In the genomic region with DNA sequence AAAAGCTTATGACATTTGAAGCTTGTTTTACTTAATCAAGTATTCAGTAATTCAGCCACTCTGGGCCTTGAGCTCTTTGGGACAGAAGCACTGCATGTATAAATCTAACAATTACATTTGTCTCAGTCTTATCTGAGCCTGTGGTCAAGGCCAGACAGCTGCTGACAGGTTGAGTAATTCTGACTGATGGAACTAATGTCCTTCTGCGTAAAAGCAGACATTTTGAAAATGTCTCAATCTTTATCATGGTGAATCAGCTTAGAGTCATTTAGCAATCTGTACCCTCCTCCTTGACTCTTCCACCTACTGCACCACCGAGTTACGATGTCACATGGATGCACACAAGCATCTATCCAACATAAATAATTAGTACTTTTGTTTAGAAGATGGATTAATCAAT, we compare ENCODE assay signal across 13 cellular contexts.
DNase-seq lines count a peak whose midpoint lies in the region; ATAC-seq, FAIRE-seq and TF ChIP-seq lines count a peak whose summit lies in the region.
"Had no signal": no experiment of that assay in that cellular context is flagged by ENCODE, and none has a peak within 500 bp of the region (broad histone marks: within the 10 kb centered on the region; RNA-seq: fewer than 3 reads in every experiment).

No MANE protein-coding gene starts in this region.

- POLR2A ChIA-PET in CD8-positive, alpha-beta memory T cell (lab: Charles Lee) = no interaction called here

- TF ChIP-seq CTCF in cardiac fibroblast (IDR thresholded peaks at IDR 0.05; ENCODE audit: low read depth, low read length) (no peak), nephron progenitor cell (IDR thresholded peaks at IDR 0.05) (no peak)

- TF ChIP-seq POLR2A in GM12891 (IDR thresholded peaks at IDR 0.05; ENCODE audit: low read depth, low read length) = no peak

- CTCF ChIA-PET in CD8-positive, alpha-beta memory T cell (lab: Charles Lee) = no interaction called here

- no peak for ATAC-seq in GM19397 (IDR thresholded peaks at IDR 0.05; ENCODE audit: unreplicated experiment)
- ATAC-seq in stimulated activated naive CD8-positive, alpha-beta T cell treated with anti-CD3 and anti-CD28 coated beads, Interleukin-15, amount 100 ng/mL, for 72 hours = no peak
- ATAC-seq: activated T-helper 17 cell treated with anti-CD3 and anti-CD28 coated beads, Interleukin-2, amount 50 U/mL, for 72 hours had no signal

- H3K27ac Mint-ChIP-seq in nephron progenitor cell = peak overlapping the region; percentile 51
- H3K27ac Mint-ChIP-seq in CD8-positive, alpha-beta memory T cell = no peak overlapping the region
- no peak overlapping the region for H3K27ac Mint-ChIP-seq in stimulated activated naive CD8-positive, alpha-beta T cell treated with anti-CD3 and anti-CD28 coated beads, Interleukin-15, amount 100 ng/mL, for 72 hours
- H3K27ac Mint-ChIP-seq: activated T-helper 17 cell treated with anti-CD3 and anti-CD28 coated beads, Interleukin-2, amount 50 U/mL, for 72 hours had no signal

- H3K27ac ChIP-seq in CD8-positive, alpha-beta memory T cell (ENCODE audit: low read depth, low read length) = no peak overlapping the region

- H3K27me3 ChIP-seq in CD8-positive, alpha-beta memory T cell (ENCODE audit: insufficient read depth, low read length, poor library complexity, severe bottlenecking) = no peaks in the 10 kb centered on the region

- no peak overlapping the region for H3K4me3 Mint-ChIP-seq in nephron progenitor cell
- H3K4me3 Mint-ChIP-seq in CD8-positive, alpha-beta memory T cell = no peak overlapping the region
- no peak overlapping the region for H3K4me3 Mint-ChIP-seq in stimulated activated naive CD8-positive, alpha-beta T cell treated with anti-CD3 and anti-CD28 coated beads, Interleukin-15, amount 100 ng/mL, for 72 hours
- H3K4me3 Mint-ChIP-seq: activated T-helper 17 cell treated with anti-CD3 and anti-CD28 coated beads, Interleukin-2, amount 50 U/mL, for 72 hours; WTC11 had no signal

- no peaks in the 10 kb centered on the region for H3K9me3 Mint-ChIP-seq in nephron progenitor cell
- no peaks in the 10 kb centered on the region for H3K9me3 Mint-ChIP-seq in CD8-positive, alpha-beta memory T cell
- no peaks in the 10 kb centered on the region for H3K9me3 Mint-ChIP-seq in stimulated activated naive CD8-positive, alpha-beta T cell treated with anti-CD3 and anti-CD28 coated beads, Interleukin-15, amount 100 ng/mL, for 72 hours
- H3K9me3 Mint-ChIP-seq: activated T-helper 17 cell treated with anti-CD3 and anti-CD28 coated beads, Interleukin-2, amount 50 U/mL, for 72 hours; WTC11 had no signal

- H3K27me3 Mint-ChIP-seq in nephron progenitor cell (ENCODE audit: low read depth, poor library complexity) = no peaks in the 10 kb centered on the region
- no peaks in the 10 kb centered on the region for H3K27me3 Mint-ChIP-seq in CD8-positive, alpha-beta memory T cell
- peaks cover 8% of the 10 kb centered on the region for H3K27me3 Mint-ChIP-seq in stimulated activated naive CD8-positive, alpha-beta T cell treated with anti-CD3 and anti-CD28 coated beads, Interleukin-15, amount 100 ng/mL, for 72 hours
- H3K27me3 Mint-ChIP-seq: activated T-helper 17 cell treated with anti-CD3 and anti-CD28 coated beads, Interleukin-2, amount 50 U/mL, for 72 hours had no signal

- H3K9me3 ChIP-seq in CD8-positive, alpha-beta memory T cell (ENCODE audit: low read length) = no peaks in the 10 kb centered on the region

- H3K36me3 ChIP-seq in CD8-positive, alpha-beta memory T cell (ENCODE audit: insufficient read depth, low read length) = no peaks in the 10 kb centered on the region

- peaks cover 11% of the 10 kb centered on the region for H3K36me3 Mint-ChIP-seq in nephron progenitor cell (ENCODE audit: low read depth)
- H3K36me3 Mint-ChIP-seq in CD8-positive, alpha-beta memory T cell = no peaks in the 10 kb centered on the region

- H3K4me3 ChIP-seq in cardiac fibroblast (replicated peaks in 1 of 2; ENCODE audit: low read depth in 2 of 2, low read length in 2 of 2) = no peak overlapping the region
- H3K4me3 ChIP-seq in CD8-positive, alpha-beta memory T cell (ENCODE audit: low read length) = no peak overlapping the region

- H3K4me1 Mint-ChIP-seq in nephron progenitor cell = peaks cover 18% of the 10 kb centered on the region
- H3K4me1 Mint-ChIP-seq in CD8-positive, alpha-beta memory T cell = no peaks in the 10 kb centered on the region
- no peaks in the 10 kb centered on the region for H3K4me1 Mint-ChIP-seq in stimulated activated naive CD8-positive, alpha-beta T cell treated with anti-CD3 and anti-CD28 coated beads, Interleukin-15, amount 100 ng/mL, for 72 hours
- H3K4me1 Mint-ChIP-seq: activated T-helper 17 cell treated with anti-CD3 and anti-CD28 coated beads, Interleukin-2, amount 50 U/mL, for 72 hours; WTC11 had no signal

- H3K4me1 ChIP-seq in CD8-positive, alpha-beta memory T cell (ENCODE audit: insufficient read depth, low read length) = no peaks in the 10 kb centered on the region

- no peak for FAIRE-seq in GM12891 (lab: Jason Lieb, UNC)

- peak; percentile 82 for DNase-seq in H4 (ENCODE audit: low spot score)
- DNase-seq in OCI-M1 (lab: John Stamatoyannopoulos, UW) = peak; percentile 95
- peak; percentile 90 to 95 for DNase-seq in cardiac fibroblast (ENCODE audit: low read depth in 2 of 2)
- no peak for DNase-seq in nephron progenitor cell
- no peak for DNase-seq in CD8-positive, alpha-beta memory T cell
- DNase-seq in stimulated activated naive CD8-positive, alpha-beta T cell treated with anti-CD3 and anti-CD28 coated beads, Interleukin-15, amount 100 ng/mL, for 72 hours = no peak
- DNase-seq in GM12891 (ENCODE audit: insufficient read length, low spot score) = no peak
- DNase-seq: DMS53, NCI-H510A treated with DMSO at 0.1 percent for 48 hours, occipital lobe had no signal

TF ChIP-seq in GM12891, 5 proteins besides CTCF, POLR2A, EP300 and RAD21:
- no peak for TF ChIP-seq TAF1 (IDR thresholded peaks at IDR 0.05; ENCODE audit: low read depth, low read length)
- TF ChIP-seq POLR2AphosphoS5 (IDR thresholded peaks at IDR 0.05; ENCODE audit: low read depth, low read length) = no peak
- no peak for TF ChIP-seq PAX5 (IDR thresholded peaks at IDR 0.05; ENCODE audit: insufficient read depth, low read length, severe bottlenecking)
- TF ChIP-seq SPI1 (IDR thresholded peaks at IDR 0.05; ENCODE audit: low read depth, low read length) = no peak
- no peak for TF ChIP-seq POU2F2 (IDR thresholded peaks at IDR 0.05; ENCODE audit: low read depth, low read length)

Comparison
In these comparisons a context has a peak if more than half of its experiments do, and no peak if none do; other contexts are left out.
1. DNase-seq: peak in H4 (single experiment), OCI-M1 (single experiment) and cardiac fibroblast (2 of 2); none in nephron progenitor cell (single experiment), CD8-positive, alpha-beta memory T cell (0 of 5), stimulated activated naive CD8-positive, alpha-beta T cell treated with anti-CD3 and anti-CD28 coated beads, Interleukin-15, amount 100 ng/mL, for 72 hours (0 of 2) and GM12891 (single experiment).